Comparison of ENCODE assay signal across 1 cellular context in the genomic region with DNA sequence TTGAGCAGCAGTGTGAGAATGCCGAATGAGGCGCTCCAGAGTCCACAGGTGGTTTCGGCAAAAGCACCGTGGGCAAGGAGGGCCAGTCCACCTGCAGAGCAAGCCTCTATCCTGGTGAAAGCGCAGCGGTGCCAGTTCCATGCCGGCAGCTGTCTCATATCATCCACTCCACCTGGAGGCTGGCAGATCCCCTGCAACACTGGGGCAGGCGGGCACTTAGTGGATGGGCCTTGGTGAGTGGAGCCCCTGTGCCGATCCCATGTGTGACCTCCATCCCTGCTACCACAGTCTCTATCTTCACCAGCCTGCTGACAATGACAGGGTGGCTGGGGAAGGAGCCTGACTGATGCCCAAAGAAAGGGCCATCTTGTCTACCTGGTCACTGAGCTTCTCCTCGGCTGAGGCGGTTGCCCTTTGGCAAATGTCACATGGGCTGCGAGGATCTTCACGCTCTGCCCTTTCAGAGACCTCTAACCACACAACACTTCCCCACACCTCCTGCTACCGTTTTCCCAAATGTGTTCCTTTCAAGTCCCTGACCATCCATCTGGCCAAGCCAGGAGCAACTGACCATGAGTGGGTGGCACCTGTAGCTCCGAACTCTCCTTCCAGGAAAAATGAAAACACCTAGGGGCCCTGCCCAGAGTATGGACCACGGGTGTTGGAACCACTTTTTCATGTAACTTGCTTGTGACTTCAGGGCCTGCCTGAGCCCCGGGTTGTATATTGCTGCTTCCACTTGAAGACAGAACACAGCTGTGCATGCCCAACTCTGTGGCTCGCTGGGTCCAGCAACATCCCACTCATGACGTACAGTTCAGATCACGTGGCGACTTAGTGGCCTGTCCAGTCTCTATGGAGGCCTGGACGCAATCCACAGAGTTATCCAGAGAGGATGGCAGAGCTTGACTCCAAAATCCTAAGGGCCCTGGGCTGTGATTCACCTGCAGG.
TF ChIP-seq lines count a peak whose summit lies in the region.

No MANE protein-coding gene starts in this region.

TF ChIP-seq in HepG2, 621 proteins besides CTCF, POLR2A, EP300 and RAD21:
- no peak for TF ChIP-seq NR3C1 (CRISPR knock-in tag; IDR thresholded peaks at IDR 0.05)
- no peak for TF ChIP-seq ZSCAN20 (CRISPR knock-in tag; IDR thresholded peaks at IDR 0.05; ENCODE audit: borderline replicate concordance)
- TF ChIP-seq, protein P1, sequence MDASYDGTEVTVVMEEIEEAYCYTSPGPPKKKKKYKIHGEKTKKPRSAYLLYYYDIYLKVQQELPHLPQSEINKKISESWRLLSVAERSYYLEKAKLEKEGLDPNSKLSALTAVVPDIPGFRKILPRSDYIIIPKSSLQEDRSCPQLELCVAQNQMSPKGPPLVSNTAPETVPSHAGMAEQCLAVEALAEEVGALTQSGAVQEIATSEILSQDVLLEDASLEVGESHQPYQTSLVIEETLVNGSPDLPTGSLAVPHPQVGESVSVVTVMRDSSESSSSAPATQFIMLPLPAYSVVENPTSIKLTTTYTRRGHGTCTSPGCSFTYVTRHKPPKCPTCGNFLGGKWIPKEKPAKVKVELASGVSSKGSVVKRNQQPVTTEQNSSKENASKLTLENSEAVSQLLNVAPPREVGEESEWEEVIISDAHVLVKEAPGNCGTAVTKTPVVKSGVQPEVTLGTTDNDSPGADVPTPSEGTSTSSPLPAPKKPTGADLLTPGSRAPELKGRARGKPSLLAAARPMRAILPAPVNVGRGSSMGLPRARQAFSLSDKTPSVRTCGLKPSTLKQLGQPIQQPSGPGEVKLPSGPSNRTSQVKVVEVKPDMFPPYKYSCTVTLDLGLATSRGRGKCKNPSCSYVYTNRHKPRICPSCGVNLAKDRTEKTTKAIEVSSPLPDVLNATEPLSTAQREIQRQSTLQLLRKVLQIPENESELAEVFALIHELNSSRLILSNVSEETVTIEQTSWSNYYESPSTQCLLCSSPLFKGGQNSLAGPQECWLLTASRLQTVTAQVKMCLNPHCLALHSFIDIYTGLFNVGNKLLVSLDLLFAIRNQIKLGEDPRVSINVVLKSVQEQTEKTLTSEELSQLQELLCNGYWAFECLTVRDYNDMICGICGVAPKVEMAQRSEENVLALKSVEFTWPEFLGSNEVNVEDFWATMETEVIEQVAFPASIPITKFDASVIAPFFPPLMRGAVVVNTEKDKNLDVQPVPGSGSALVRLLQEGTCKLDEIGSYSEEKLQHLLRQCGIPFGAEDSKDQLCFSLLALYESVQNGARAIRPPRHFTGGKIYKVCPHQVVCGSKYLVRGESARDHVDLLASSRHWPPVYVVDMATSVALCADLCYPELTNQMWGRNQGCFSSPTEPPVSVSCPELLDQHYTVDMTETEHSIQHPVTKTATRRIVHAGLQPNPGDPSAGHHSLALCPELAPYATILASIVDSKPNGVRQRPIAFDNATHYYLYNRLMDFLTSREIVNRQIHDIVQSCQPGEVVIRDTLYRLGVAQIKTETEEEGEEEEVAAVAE (CRISPR knock-in tag; IDR thresholded peaks at IDR 0.05; ENCODE audit: borderline replicate concordance): no peak
- no peak for TF ChIP-seq NFE2 (CRISPR knock-in tag; IDR thresholded peaks at IDR 0.05)
- no peak for TF ChIP-seq TCF7 (IDR thresholded peaks at IDR 0.05; ENCODE audit: low read depth)
- TF ChIP-seq, protein P2, sequence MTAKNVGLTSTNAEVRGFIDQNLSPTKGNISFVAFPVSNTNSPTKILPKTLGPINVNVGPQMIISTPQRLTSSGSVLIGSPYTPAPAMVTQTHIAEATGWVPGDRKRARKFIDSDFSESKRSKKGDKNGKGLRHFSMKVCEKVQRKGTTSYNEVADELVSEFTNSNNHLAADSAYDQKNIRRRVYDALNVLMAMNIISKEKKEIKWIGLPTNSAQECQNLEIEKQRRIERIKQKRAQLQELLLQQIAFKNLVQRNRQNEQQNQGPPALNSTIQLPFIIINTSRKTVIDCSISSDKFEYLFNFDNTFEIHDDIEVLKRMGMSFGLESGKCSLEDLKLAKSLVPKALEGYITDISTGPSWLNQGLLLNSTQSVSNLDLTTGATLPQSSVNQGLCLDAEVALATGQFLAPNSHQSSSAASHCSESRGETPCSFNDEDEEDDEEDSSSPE (CRISPR knock-in tag; IDR thresholded peaks at IDR 0.05): no peak
- no peak for TF ChIP-seq ZNF670 (CRISPR knock-in tag; IDR thresholded peaks at IDR 0.05; ENCODE audit: borderline replicate concordance)
- TF ChIP-seq ZNF83 (CRISPR knock-in tag; IDR thresholded peaks at IDR 0.05; ENCODE audit: borderline replicate concordance): no peak
- no peak for TF ChIP-seq ZC3H13 (CRISPR knock-in tag; IDR thresholded peaks at IDR 0.05)
